ENCODE assay signal across 1 cellular context in the genomic region with DNA sequence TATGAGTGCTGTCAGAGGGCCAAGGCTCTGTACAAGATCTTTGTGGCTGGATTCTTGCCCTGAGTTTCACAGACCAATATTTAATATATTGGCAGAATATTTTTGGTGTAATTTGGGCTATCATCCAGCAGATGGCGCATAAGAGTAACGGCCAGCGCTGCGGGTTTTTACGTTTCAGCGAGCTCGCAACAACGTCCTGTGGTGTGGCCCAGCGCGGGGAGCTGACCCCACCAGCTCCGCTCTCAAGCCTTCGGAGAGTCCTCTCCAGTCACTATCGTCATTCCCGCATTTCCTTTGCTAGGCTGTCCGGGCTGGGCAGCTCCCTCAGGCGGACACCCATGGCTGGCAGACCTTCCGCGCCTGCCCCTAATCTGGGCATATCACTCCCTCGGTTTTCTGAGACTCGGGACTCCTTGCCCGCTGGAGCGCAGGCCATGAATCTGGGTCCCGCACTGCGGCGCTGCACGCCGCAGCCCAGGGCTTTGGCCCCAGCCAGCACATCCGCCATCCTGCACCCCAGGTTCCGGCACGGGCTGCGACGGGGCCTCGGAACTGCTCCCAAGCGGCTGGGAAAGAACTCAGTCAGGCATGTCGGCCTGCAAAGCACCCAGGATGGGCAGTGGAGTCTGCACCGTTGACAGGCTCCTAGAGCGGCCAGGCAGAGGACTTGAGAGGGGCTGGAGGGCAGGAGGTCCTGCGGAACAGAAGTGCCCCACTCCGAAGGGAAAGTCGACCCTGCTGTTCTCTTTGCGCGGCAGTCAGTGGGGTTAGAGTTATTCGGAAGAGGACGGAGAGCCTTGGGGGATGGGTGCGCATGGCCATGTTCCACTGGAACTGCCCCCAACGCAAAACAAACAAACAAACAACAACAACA.
TF ChIP-seq lines count a peak whose summit lies in the region.

No MANE protein-coding gene starts in this region.

TF ChIP-seq in GM12878, 131 proteins besides CTCF, POLR2A, EP300 and RAD21:
- TF ChIP-seq FOXK2 (IDR thresholded peaks at IDR 0.05): no peak
- 0 out of 2 replicates have a peak, but pooled peaks have one; percentile 10 for TF ChIP-seq CREB1 (IDR thresholded peaks at IDR 0.05; ENCODE audit: low read depth)
- no peak for TF ChIP-seq SIN3A (IDR thresholded peaks at IDR 0.05; ENCODE audit: low read depth, low read length)
- no peak for TF ChIP-seq TBL1XR1 (IDR thresholded peaks at IDR 0.05; ENCODE audit: low read depth, low read length)
- no peak for TF ChIP-seq MEF2B (IDR thresholded peaks at IDR 0.05; ENCODE audit: partially characterized antibody, poor library complexity, severe bottlenecking)
- TF ChIP-seq CBX5 (IDR thresholded peaks at IDR 0.05; ENCODE audit: low read depth): no peak
- TF ChIP-seq, protein P1, sequence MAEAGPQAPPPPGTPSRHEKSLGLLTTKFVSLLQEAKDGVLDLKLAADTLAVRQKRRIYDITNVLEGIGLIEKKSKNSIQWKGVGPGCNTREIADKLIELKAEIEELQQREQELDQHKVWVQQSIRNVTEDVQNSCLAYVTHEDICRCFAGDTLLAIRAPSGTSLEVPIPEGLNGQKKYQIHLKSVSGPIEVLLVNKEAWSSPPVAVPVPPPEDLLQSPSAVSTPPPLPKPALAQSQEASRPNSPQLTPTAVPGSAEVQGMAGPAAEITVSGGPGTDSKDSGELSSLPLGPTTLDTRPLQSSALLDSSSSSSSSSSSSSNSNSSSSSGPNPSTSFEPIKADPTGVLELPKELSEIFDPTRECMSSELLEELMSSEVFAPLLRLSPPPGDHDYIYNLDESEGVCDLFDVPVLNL (IDR thresholded peaks at IDR 0.05; ENCODE audit: low read depth, low read length): no peak
- TF ChIP-seq BCLAF1 (IDR thresholded peaks at IDR 0.05): no peak
- peak; percentile 16; the same call in 1 of the 2 replicates for TF ChIP-seq IKZF1 (conservative IDR thresholded peaks at IDR 0.05)
- no peak for TF ChIP-seq ATF7 (IDR thresholded peaks at IDR 0.05; ENCODE audit: low read depth)
- TF ChIP-seq ZNF384 (IDR thresholded peaks at IDR 0.05; ENCODE audit: borderline replicate concordance, low read depth, low read length): no peak
- no peak for TF ChIP-seq HCFC1 (IDR thresholded peaks at IDR 0.05; ENCODE audit: low read length)
- TF ChIP-seq SREBF2 (IDR thresholded peaks at IDR 0.05; ENCODE audit: low read length): no peak
- no peak for TF ChIP-seq SMAD5 (IDR thresholded peaks at IDR 0.05; ENCODE audit: low read depth)
- TF ChIP-seq YBX1 (IDR thresholded peaks at IDR 0.05): no peak
- TF ChIP-seq STAT3 (IDR thresholded peaks at IDR 0.05; ENCODE audit: low read depth, low read length): no peak
- TF ChIP-seq YY1 (IDR thresholded peaks at IDR 0.05; ENCODE audit: low read depth, low read length): no peak; the same call in 1 of the 2 replicates
- no peak for TF ChIP-seq SREBF1 (IDR thresholded peaks at IDR 0.05; ENCODE audit: low read length)
- TF ChIP-seq RB1 (IDR thresholded peaks at IDR 0.05; ENCODE audit: borderline replicate concordance): 0 out of 2 replicates have a peak, but pooled peaks have one; percentile 23
- peak; percentile 63 for TF ChIP-seq RUNX3 (IDR thresholded peaks at IDR 0.05; ENCODE audit: low read length)
- no peak for TF ChIP-seq HDAC6 (IDR thresholded peaks at IDR 0.05; ENCODE audit: unreplicated experiment)
- TF ChIP-seq NBN (IDR thresholded peaks at IDR 0.05): 0 out of 2 replicates have a peak, but pooled peaks have one; percentile 25
- TF ChIP-seq, protein P2, sequence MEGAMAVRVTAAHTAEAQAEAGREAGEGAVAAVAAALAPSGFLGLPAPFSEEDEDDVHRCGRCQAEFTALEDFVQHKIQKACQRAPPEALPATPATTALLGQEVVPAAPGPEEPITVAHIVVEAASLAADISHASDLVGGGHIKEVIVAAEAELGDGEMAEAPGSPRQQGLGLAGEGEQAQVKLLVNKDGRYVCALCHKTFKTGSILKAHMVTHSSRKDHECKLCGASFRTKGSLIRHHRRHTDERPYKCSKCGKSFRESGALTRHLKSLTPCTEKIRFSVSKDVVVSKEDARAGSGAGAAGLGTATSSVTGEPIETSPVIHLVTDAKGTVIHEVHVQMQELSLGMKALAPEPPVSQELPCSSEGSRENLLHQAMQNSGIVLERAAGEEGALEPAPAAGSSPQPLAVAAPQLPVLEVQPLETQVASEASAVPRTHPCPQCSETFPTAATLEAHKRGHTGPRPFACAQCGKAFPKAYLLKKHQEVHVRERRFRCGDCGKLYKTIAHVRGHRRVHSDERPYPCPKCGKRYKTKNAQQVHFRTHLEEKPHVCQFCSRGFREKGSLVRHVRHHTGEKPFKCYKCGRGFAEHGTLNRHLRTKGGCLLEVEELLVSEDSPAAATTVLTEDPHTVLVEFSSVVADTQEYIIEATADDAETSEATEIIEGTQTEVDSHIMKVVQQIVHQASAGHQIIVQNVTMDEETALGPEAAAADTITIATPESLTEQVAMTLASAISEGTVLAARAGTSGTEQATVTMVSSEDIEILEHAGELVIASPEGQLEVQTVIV (IDR thresholded peaks at IDR 0.05; ENCODE audit: borderline replicate concordance, partially characterized antibody): no peak
- no peak for TF ChIP-seq PAX8 (IDR thresholded peaks at IDR 0.05)
- TF ChIP-seq SMARCA5 (IDR thresholded peaks at IDR 0.05): no peak
- TF ChIP-seq ESRRA (IDR thresholded peaks at IDR 0.05; ENCODE audit: low read length): no peak
- TF ChIP-seq GATAD2B (conservative IDR thresholded peaks at IDR 0.05; ENCODE audit: low read depth): 0 out of 2 replicates have a peak, but pooled peaks have one; percentile 33
- TF ChIP-seq, protein P3, sequence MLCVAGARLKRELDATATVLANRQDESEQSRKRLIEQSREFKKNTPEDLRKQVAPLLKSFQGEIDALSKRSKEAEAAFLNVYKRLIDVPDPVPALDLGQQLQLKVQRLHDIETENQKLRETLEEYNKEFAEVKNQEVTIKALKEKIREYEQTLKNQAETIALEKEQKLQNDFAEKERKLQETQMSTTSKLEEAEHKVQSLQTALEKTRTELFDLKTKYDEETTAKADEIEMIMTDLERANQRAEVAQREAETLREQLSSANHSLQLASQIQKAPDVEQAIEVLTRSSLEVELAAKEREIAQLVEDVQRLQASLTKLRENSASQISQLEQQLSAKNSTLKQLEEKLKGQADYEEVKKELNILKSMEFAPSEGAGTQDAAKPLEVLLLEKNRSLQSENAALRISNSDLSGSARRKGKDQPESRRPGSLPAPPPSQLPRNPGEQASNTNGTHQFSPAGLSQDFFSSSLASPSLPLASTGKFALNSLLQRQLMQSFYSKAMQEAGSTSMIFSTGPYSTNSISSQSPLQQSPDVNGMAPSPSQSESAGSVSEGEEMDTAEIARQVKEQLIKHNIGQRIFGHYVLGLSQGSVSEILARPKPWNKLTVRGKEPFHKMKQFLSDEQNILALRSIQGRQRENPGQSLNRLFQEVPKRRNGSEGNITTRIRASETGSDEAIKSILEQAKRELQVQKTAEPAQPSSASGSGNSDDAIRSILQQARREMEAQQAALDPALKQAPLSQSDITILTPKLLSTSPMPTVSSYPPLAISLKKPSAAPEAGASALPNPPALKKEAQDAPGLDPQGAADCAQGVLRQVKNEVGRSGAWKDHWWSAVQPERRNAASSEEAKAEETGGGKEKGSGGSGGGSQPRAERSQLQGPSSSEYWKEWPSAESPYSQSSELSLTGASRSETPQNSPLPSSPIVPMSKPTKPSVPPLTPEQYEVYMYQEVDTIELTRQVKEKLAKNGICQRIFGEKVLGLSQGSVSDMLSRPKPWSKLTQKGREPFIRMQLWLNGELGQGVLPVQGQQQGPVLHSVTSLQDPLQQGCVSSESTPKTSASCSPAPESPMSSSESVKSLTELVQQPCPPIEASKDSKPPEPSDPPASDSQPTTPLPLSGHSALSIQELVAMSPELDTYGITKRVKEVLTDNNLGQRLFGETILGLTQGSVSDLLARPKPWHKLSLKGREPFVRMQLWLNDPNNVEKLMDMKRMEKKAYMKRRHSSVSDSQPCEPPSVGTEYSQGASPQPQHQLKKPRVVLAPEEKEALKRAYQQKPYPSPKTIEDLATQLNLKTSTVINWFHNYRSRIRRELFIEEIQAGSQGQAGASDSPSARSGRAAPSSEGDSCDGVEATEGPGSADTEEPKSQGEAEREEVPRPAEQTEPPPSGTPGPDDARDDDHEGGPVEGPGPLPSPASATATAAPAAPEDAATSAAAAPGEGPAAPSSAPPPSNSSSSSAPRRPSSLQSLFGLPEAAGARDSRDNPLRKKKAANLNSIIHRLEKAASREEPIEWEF (IDR thresholded peaks at IDR 0.05; ENCODE audit: insufficient replicate concordance, low read depth, low read length): no peak
- no peak for TF ChIP-seq JUNB (IDR thresholded peaks at IDR 0.05)
- no peak for TF ChIP-seq MTA3 (IDR thresholded peaks at IDR 0.05; ENCODE audit: borderline replicate concordance, low read length)
- TF ChIP-seq HDGF (IDR thresholded peaks at IDR 0.05): no peak
- TF ChIP-seq SPI1 (IDR thresholded peaks at IDR 0.05; ENCODE audit: borderline replicate concordance, insufficient read depth, low read depth, low read length): no peak
- peak; percentile 76; the same call in 1 of the 2 replicates for TF ChIP-seq SMC3 (IDR thresholded peaks at IDR 0.05; ENCODE audit: borderline replicate concordance, low read length)
- TF ChIP-seq CBX3 (IDR thresholded peaks at IDR 0.05; ENCODE audit: borderline replicate concordance, low read depth): no peak
